Comparison of ENCODE assay signal across 18 cellular contexts in the genomic region with DNA sequence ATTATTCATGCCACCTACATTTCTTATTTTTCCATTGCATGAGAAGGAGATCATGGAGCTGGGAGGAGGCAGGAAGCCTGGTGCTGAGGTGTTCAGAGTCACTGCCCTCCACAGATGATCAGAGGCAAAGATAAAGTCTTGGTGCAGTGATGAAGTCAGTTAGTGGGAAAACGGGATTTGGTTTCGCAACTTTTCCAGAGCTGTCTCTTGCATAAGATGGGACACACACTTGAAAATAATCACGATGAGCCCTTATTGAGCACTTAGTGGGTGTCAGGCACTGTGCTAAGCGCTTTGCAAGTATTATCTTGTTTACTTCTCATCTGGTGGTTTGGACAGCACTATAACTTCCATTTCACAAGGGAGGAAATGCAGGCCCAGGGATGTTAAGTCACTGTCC.
DNase-seq lines count a peak whose midpoint lies in the region; ATAC-seq and TF ChIP-seq lines count a peak whose summit lies in the region.
"Had no signal": no experiment of that assay in that cellular context is flagged by ENCODE, and none has a peak within 500 bp of the region (broad histone marks: within the 10 kb centered on the region; RNA-seq: fewer than 3 reads in every experiment).

No MANE protein-coding gene starts in this region.

- H3K9me3 ChIP-seq in breast epithelium (no peaks in the 10 kb centered on the region), suprapubic skin (no peaks in the 10 kb centered on the region)
- H3K9me3 ChIP-seq: body of pancreas had no signal

- TF ChIP-seq CTCF in breast epithelium (IDR thresholded peaks at IDR 0.05) (no peak), suprapubic skin (IDR thresholded peaks at IDR 0.05) (no peak)

- TF ChIP-seq EP300 in suprapubic skin (IDR thresholded peaks at IDR 0.05), result no peak

- ATAC-seq in left ventricle myocardium superior (peak; percentile 68), GM21576 (IDR thresholded peaks at IDR 0.05; ENCODE audit: unreplicated experiment) (no peak)
- ATAC-seq: body of pancreas had no signal

- H3K9me3 Mint-ChIP-seq in activated naive CD4-positive, alpha-beta T cell treated with anti-CD3 and anti-CD28 coated beads, Interleukin-2, amount 10 ng/mL, durations not matched to agents 7 days and 5 days, result no peaks in the 10 kb centered on the region
- H3K9me3 Mint-ChIP-seq in activated naive CD4-positive, alpha-beta T cell treated with anti-CD3 and anti-CD28 coated beads for 36 hours, result no peaks in the 10 kb centered on the region
- H3K9me3 Mint-ChIP-seq: activated B cell treated with CpG ODN at 0.5 μM for 24 hours had no signal

- H3K36me3 ChIP-seq in breast epithelium (no peaks in the 10 kb centered on the region), suprapubic skin (no peaks in the 10 kb centered on the region)

- H3K4me3 ChIP-seq in breast epithelium (no peak overlapping the region), suprapubic skin (no peak overlapping the region)
- H3K4me3 ChIP-seq: body of pancreas had no signal

- peaks cover 0 to 29% of the 10 kb centered on the region in 2 donors for H3K4me1 ChIP-seq in breast epithelium
- peaks cover 45% of the 10 kb centered on the region for H3K4me1 ChIP-seq in suprapubic skin

- no peaks in the 10 kb centered on the region for H3K4me1 Mint-ChIP-seq in activated naive CD4-positive, alpha-beta T cell treated with anti-CD3 and anti-CD28 coated beads, Interleukin-2, amount 10 ng/mL, durations not matched to agents 7 days and 5 days
- no peaks in the 10 kb centered on the region for H3K4me1 Mint-ChIP-seq in activated naive CD4-positive, alpha-beta T cell treated with anti-CD3 and anti-CD28 coated beads for 36 hours (ENCODE audit: low read depth)
- H3K4me1 Mint-ChIP-seq: activated B cell treated with CpG ODN at 0.5 μM for 24 hours had no signal

- intact Hi-C loops in activated naive CD4-positive, alpha-beta T cell treated with anti-CD3 and anti-CD28 coated beads for 36 hours (cut with micrococcal nuclease), result no loop called here
- intact Hi-C loops in breast epithelium (cut with DNase I; ENCODE audit: low total_unique reads) (no loop called here), left ventricle myocardium superior (cut with micrococcal nuclease) (no loop called here)

- H3K27ac ChIP-seq in breast epithelium (peak overlapping the region; percentile 67 to 76), suprapubic skin (peak overlapping the region; percentile 21)

- H3K27ac Mint-ChIP-seq in activated naive CD4-positive, alpha-beta T cell treated with anti-CD3 and anti-CD28 coated beads, Interleukin-2, amount 10 ng/mL, durations not matched to agents 7 days and 5 days, result peak overlapping the region; percentile 3
- H3K27ac Mint-ChIP-seq in activated naive CD4-positive, alpha-beta T cell treated with anti-CD3 and anti-CD28 coated beads for 36 hours, result no peak overlapping the region
- H3K27ac Mint-ChIP-seq: activated B cell treated with CpG ODN at 0.5 μM for 24 hours had no signal

- H3K36me3 Mint-ChIP-seq in activated naive CD4-positive, alpha-beta T cell treated with anti-CD3 and anti-CD28 coated beads, Interleukin-2, amount 10 ng/mL, durations not matched to agents 7 days and 5 days, result no peaks in the 10 kb centered on the region
- no peaks in the 10 kb centered on the region for H3K36me3 Mint-ChIP-seq in activated naive CD4-positive, alpha-beta T cell treated with anti-CD3 and anti-CD28 coated beads for 36 hours (ENCODE audit: low read depth)

- H3K4me3 Mint-ChIP-seq in activated naive CD4-positive, alpha-beta T cell treated with anti-CD3 and anti-CD28 coated beads, Interleukin-2, amount 10 ng/mL, durations not matched to agents 7 days and 5 days, result no peak overlapping the region
- no peak overlapping the region for H3K4me3 Mint-ChIP-seq in activated naive CD4-positive, alpha-beta T cell treated with anti-CD3 and anti-CD28 coated beads for 36 hours
- H3K4me3 Mint-ChIP-seq: activated B cell treated with CpG ODN at 0.5 μM for 24 hours had no signal

- DNase-seq in activated naive CD4-positive, alpha-beta T cell treated with anti-CD3 and anti-CD28 coated beads, Interleukin-2, amount 10 ng/mL, durations not matched to agents 7 days and 5 days, result no peak
- DNase-seq in activated naive CD4-positive, alpha-beta T cell treated with anti-CD3 and anti-CD28 coated beads for 36 hours, result no peak
- DNase-seq in breast epithelium (ENCODE audit: low spot score in 2 of 2) (no peak), left ventricle myocardium superior (no peak), suprapubic skin (ENCODE audit: low spot score in 2 of 2) (no peak), NCI-H1105 (lab: John Stamatoyannopoulos, UW) (no peak)
- DNase-seq in stimulated activated CD4-positive, alpha-beta T cell treated with anti-CD3 and anti-CD28 coated beads, Interleukin-2, amount 100 ng/mL, for 24 hours, result no peak
- DNase-seq: activated B cell treated with CpG ODN at 0.5 μM for 24 hours; activated gamma-delta T cell treated with Interleukin-2 at 50 U/mL for 16 hours; body of pancreas; COR-L47; effector CD4-positive, alpha-beta T cell; glutamatergic neuron; NCI-H2081 treated with DMSO at 0.1 percent for 48 hours; NCI-H82; stimulated activated CD4-positive, alpha-beta T cell treated with anti-CD3 and anti-CD28 coated beads, Interleukin-15, amount 100 ng/mL, for 24 hours; T-helper 1 cell had no signal

- no peak for TF ChIP-seq POLR2A in breast epithelium (IDR thresholded peaks at IDR 0.05)
- TF ChIP-seq POLR2A in suprapubic skin (IDR thresholded peaks at IDR 0.05), result no peak

- 58% methylated on average over 4 of the region's 4 CpGs for WGBS in suprapubic skin

- H3K27me3 ChIP-seq in breast epithelium (no peaks in the 10 kb centered on the region), suprapubic skin (no peaks in the 10 kb centered on the region)
- H3K27me3 ChIP-seq: body of pancreas had no signal

- peaks cover 42% of the 10 kb centered on the region for H3K27me3 Mint-ChIP-seq in activated naive CD4-positive, alpha-beta T cell treated with anti-CD3 and anti-CD28 coated beads, Interleukin-2, amount 10 ng/mL, durations not matched to agents 7 days and 5 days
- H3K27me3 Mint-ChIP-seq in activated naive CD4-positive, alpha-beta T cell treated with anti-CD3 and anti-CD28 coated beads for 36 hours (ENCODE audit: low read depth), result peaks cover 8% of the 10 kb centered on the region

- CTCF ChIA-PET in activated naive CD4-positive, alpha-beta T cell treated with anti-CD3 and anti-CD28 coated beads, Interleukin-2, amount 10 ng/mL, durations not matched to agents 7 days and 5 days (lab: Charles Lee), result no interaction called here
- CTCF ChIA-PET in activated naive CD4-positive, alpha-beta T cell treated with anti-CD3 and anti-CD28 coated beads for 36 hours (lab: Charles Lee), result no interaction called here
